In the genomic region with DNA sequence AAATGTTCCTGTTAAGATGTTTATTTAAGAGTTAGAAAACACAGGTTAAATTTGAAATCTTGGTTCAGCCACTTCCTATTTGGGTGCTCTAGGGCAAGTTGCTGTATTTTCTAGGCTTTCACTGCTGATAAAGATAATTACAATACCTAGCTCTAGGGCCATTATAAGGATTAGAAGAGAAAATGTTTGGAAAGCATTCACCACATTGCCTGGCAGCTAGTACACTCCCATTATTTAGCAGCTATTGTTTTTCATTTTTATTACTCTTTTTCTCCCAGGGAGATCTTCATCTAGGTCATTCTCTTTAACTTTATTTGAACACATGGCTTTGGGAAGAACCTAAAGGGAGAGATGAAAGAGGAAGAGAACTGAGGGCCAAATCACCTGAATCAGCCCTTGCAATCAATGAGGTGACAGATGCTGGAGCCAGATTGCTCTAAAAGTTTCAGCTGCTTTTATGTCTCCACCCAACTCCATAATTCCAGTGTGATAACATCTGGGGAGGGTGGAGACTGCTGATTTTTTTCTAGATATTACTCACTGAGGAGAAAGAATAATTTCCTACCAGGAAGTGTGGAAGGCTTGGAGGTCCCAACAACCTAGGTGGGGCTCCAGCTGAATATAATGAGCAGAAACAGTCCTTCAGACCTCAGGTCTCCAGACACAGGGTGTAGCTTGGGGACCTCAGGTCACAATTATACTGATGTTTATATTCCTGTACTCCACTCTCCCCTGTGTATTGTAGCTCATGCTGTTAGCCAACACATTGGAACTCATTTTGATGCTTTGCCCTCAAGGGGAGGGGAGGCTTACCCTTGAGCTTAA, we compare ENCODE assay signal across 1 cellular context.
TF ChIP-seq lines count a peak whose summit lies in the region.

No MANE protein-coding gene starts in this region.

TF ChIP-seq in HEK293, 187 proteins besides CTCF, POLR2A, EP300 and RAD21 (continued from another document):
- TF ChIP-seq ZBTB20 (tag by site-specific recombination; IDR thresholded peaks at IDR 0.05) (no peak), ZNF140 (tag by site-specific recombination; IDR thresholded peaks at IDR 0.05) (no peak), ZNF175 (tag by site-specific recombination; IDR thresholded peaks at IDR 0.05) (no peak), SALL2 (tag by site-specific recombination; IDR thresholded peaks at IDR 0.05; ENCODE audit: borderline replicate concordance) (no peak), ZNF624 (tag by site-specific recombination; IDR thresholded peaks at IDR 0.05) (no peak), SP7 (tag by site-specific recombination; IDR thresholded peaks at IDR 0.05) (0 out of 2 replicates have a peak, but pooled peaks have one; percentile 29), ZEB2 (tag by site-specific recombination; IDR thresholded peaks at IDR 0.05) (no peak), ZXDB (tag by site-specific recombination; IDR thresholded peaks at IDR 0.05) (0 out of 2 replicates have a peak, but pooled peaks have one; percentile 48), FEZF1 (tag by site-specific recombination; IDR thresholded peaks at IDR 0.05) (peak; percentile 25; the same call in 1 of the 2 replicates), BCL11A (tag by site-specific recombination; IDR thresholded peaks at IDR 0.05; ENCODE audit: low read depth) (no peak), ZNF394 (tag by site-specific recombination; IDR thresholded peaks at IDR 0.05; ENCODE audit: borderline replicate concordance) (no peak), ZNF843 (tag by site-specific recombination; IDR thresholded peaks at IDR 0.05) (peak; percentile 53; the same call in 1 of the 2 replicates), ZNF571 (tag by site-specific recombination; IDR thresholded peaks at IDR 0.05) (no peak), RBAK (tag by site-specific recombination; IDR thresholded peaks at IDR 0.05) (no peak), SCRT1 (tag by site-specific recombination; IDR thresholded peaks at IDR 0.05; ENCODE audit: borderline replicate concordance) (0 out of 2 replicates have a peak, but pooled peaks have one; percentile 13), ZNF16 (tag by site-specific recombination; IDR thresholded peaks at IDR 0.05; ENCODE audit: low read depth) (no peak), ZNF221 (tag by site-specific recombination; IDR thresholded peaks at IDR 0.05; ENCODE audit: borderline replicate concordance) (no peak), ZFP69B (tag by site-specific recombination; IDR thresholded peaks at IDR 0.05) (no peak), ZNF549 (tag by site-specific recombination; IDR thresholded peaks at IDR 0.05) (no peak), KLF7 (tag by site-specific recombination; IDR thresholded peaks at IDR 0.05; ENCODE audit: borderline replicate concordance) (0 out of 2 replicates have a peak, but pooled peaks have one; percentile 22), PRDM1 (tag by site-specific recombination; IDR thresholded peaks at IDR 0.05) (no peak), ZSCAN23 (tag by site-specific recombination; IDR thresholded peaks at IDR 0.05) (no peak), ZNF791 (tag by site-specific recombination; IDR thresholded peaks at IDR 0.05) (no peak), ZNF391 (tag by site-specific recombination; IDR thresholded peaks at IDR 0.05; ENCODE audit: borderline replicate concordance, low read depth) (no peak), ZNF623 (tag by site-specific recombination; IDR thresholded peaks at IDR 0.05) (no peak), ZNF510 (tag by site-specific recombination; IDR thresholded peaks at IDR 0.05; ENCODE audit: insufficient replicate concordance) (no peak), ZNF747 (tag by site-specific recombination; IDR thresholded peaks at IDR 0.05) (no peak), ZSCAN30 (tag by site-specific recombination; IDR thresholded peaks at IDR 0.05) (no peak), HOXC10 (CRISPR knock-in tag; IDR thresholded peaks at IDR 0.05) (no peak), KLF9 (tag by site-specific recombination; IDR thresholded peaks at IDR 0.05; ENCODE audit: low read depth) (no peak), MYNN (tag by site-specific recombination; IDR thresholded peaks at IDR 0.05; ENCODE audit: borderline replicate concordance) (no peak), ZNF157 (tag by site-specific recombination; IDR thresholded peaks at IDR 0.05) (no peak), ZNF274 (IDR thresholded peaks at IDR 0.05; ENCODE audit: low read length) (no peak), ZNF274 (tag by site-specific recombination; IDR thresholded peaks at IDR 0.05; ENCODE audit: borderline replicate concordance) (no peak), ZBTB8A (tag by site-specific recombination; IDR thresholded peaks at IDR 0.05) (no peak)
- TF ChIP-seq, protein P1, sequence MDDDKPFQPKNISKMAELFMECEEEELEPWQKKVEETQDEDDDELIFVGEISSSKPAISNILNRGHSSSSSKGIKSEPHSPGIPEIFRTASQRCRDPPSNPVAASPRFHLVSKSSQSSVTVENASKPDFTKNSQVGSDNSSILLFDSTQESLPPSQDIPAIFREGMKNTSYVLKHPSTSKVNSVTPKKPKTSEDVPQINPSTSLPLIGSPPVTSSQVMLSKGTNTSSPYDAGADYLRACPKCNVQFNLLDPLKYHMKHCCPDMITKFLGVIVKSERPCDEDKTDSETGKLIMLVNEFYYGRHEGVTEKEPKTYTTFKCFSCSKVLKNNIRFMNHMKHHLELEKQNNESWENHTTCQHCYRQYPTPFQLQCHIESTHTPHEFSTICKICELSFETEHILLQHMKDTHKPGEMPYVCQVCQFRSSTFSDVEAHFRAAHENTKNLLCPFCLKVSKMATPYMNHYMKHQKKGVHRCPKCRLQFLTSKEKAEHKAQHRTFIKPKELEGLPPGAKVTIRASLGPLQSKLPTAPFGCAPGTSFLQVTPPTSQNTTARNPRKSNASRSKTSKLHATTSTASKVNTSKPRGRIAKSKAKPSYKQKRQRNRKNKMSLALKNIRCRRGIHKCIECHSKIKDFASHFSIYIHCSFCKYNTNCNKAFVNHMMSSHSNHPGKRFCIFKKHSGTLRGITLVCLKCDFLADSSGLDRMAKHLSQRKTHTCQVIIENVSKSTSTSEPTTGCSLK (tag by site-specific recombination; IDR thresholded peaks at IDR 0.05), result no peak
- TF ChIP-seq, protein P2, sequence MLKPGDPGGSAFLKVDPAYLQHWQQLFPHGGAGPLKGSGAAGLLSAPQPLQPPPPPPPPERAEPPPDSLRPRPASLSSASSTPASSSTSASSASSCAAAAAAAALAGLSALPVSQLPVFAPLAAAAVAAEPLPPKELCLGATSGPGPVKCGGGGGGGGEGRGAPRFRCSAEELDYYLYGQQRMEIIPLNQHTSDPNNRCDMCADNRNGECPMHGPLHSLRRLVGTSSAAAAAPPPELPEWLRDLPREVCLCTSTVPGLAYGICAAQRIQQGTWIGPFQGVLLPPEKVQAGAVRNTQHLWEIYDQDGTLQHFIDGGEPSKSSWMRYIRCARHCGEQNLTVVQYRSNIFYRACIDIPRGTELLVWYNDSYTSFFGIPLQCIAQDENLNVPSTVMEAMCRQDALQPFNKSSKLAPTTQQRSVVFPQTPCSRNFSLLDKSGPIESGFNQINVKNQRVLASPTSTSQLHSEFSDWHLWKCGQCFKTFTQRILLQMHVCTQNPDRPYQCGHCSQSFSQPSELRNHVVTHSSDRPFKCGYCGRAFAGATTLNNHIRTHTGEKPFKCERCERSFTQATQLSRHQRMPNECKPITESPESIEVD (tag by site-specific recombination; IDR thresholded peaks at IDR 0.05), result peak; percentile 86
- TF ChIP-seq, protein P3, sequence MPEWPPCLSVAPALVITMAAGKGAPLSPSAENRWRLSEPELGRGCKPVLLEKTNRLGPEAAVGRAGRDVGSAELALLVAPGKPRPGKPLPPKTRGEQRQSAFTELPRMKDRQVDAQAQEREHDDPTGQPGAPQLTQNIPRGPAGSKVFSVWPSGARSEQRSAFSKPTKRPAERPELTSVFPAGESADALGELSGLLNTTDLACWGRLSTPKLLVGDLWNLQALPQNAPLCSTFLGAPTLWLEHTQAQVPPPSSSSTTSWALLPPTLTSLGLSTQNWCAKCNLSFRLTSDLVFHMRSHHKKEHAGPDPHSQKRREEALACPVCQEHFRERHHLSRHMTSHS (tag by site-specific recombination; IDR thresholded peaks at IDR 0.05), result no peak
- TF ChIP-seq, protein P4, sequence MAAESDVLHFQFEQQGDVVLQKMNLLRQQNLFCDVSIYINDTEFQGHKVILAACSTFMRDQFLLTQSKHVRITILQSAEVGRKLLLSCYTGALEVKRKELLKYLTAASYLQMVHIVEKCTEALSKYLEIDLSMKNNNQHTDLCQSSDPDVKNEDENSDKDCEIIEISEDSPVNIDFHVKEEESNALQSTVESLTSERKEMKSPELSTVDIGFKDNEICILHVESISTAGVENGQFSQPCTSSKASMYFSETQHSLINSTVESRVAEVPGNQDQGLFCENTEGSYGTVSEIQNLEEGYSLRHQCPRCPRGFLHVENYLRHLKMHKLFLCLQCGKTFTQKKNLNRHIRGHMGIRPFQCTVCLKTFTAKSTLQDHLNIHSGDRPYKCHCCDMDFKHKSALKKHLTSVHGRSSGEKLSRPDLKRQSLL (tag by site-specific recombination; IDR thresholded peaks at IDR 0.05), result peak; percentile 89
- TF ChIP-seq, protein P5, sequence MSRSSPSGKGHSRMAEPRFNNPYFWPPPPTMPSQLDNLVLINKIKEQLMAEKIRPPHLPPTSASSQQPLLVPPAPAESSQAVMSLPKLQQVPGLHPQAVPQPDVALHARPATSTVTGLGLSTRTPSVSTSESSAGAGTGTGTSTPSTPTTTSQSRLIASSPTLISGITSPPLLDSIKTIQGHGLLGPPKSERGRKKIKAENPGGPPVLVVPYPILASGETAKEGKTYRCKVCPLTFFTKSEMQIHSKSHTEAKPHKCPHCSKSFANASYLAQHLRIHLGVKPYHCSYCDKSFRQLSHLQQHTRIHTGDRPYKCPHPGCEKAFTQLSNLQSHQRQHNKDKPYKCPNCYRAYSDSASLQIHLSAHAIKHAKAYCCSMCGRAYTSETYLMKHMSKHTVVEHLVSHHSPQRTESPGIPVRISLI (tag by site-specific recombination; IDR thresholded peaks at IDR 0.05), result no peak
